In the genomic region with DNA sequence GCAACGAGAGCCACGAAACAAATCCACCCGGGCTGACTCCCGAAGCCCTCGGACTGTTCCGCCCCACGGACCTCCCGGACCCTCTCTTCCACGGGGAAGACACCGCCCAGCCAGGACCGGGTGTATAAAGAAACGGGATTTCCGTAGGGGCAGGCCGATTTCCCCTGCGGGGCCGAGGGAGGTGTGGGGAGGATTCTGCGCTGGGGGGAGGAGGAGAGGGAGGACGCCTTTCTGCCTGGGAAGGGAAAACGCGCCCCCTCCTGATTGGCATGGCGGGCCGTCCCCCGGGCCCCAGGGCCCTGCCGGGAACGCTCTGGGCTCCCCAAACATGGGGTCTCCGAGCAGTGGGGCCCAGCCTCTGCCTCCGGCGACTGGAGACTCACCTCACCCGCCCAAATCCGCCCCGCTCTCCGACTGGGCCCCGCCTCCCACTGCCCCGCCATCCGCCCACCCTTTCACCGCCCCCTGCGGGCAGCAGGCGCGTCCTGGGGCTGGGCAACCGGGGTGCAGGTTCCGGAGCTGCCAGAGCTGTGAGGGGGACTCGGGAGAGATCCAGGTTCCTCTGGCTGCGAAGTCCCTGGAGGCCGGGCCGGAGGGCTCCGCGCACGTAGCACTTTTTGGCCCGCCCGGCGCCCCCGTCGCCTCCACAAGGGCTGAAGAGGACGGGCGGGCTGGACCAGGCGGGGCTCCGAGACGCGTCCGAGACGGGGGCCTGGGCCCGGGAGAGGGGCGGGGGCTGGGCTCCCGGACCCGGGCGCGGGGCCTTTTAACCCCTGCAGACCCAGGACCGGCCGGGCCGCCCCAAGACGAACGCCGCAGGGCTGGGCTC, we compare ENCODE assay signal across 8 cellular contexts. TPM values are rescaled to one million over a fixed set of nuclear protein-coding genes. Genes with fewer than 3 reads are reported as not detected.
DNase-seq lines count a peak whose midpoint lies in the region; ATAC-seq, FAIRE-seq and TF ChIP-seq lines count a peak whose summit lies in the region.

No MANE protein-coding gene starts in this region.

- peak; percentile 18; the same call in 1 of the 3 replicates for TF ChIP-seq CTCF in A549 (IDR thresholded peaks at IDR 0.05)
- no peak; the same call in 1 of the 2 replicates for TF ChIP-seq CTCF in PC-9 (conservative IDR thresholded peaks at IDR 0.05)
- peak in 8 of 9 donors; percentile 18 to 68 (median 44) for TF ChIP-seq CTCF in heart right ventricle (IDR thresholded peaks at IDR 0.05)

- H3K36me3 ChIP-seq in PC-9 (ENCODE audit: low read depth): peaks cover 18% of the 10 kb centered on the region
- peaks cover 0 to 23% (median 4%) of the 10 kb centered on the region in 9 donors for H3K36me3 ChIP-seq in heart right ventricle

- POLR2A ChIA-PET in A549 (lab: Yijun Ruan, JAX) (interaction anchor here (0.6 to 4.4 kb wide), 24 partner anchors 10 to 564 kb away, joined by 3 to 62 read pairs (median 4); a partner anchor contains a TSS), PC-9 (lab: Charles Lee; ENCODE audit: unreplicated experiment) (interaction anchor here (0.6 to 1.1 kb wide), 8 partner anchors 18 to 575 kb away, joined by 3 to 16 read pairs (median 5); a partner anchor contains a TSS)

- CTCF ChIA-PET in A549 (lab: Yijun Ruan, JAX): interaction anchor here (0.6 to 6.8 kb wide), 8 partner anchors 9 to 907 kb away, joined by 3 to 75 read pairs (median 5); a partner anchor contains a TSS
- CTCF ChIA-PET in PC-9 (lab: Charles Lee): interaction anchor here (0.6 kb wide), 2 partner anchors 13 to 33 kb away, joined by 6 to 9 read pairs; no protein-coding TSS in a partner anchor
- CTCF ChIA-PET in activated naive CD4-positive, alpha-beta T cell treated with anti-CD3 and anti-CD28 coated beads, Interleukin-2, amount 10 ng/mL, durations not matched to agents 7 days and 5 days (lab: Charles Lee): interaction anchor here (0.6 to 1.6 kb wide), 4 partner anchors 18 to 78 kb away, joined by 3 to 5 read pairs (median 4); no protein-coding TSS in a partner anchor

- H4K20me1 ChIP-seq in PC-9 (ENCODE audit: insufficient read depth): no peaks in the 10 kb centered on the region; the same call in 1 of the 2 replicates

- H3K27me3 ChIP-seq in PC-9 (ENCODE audit: insufficient read depth, low read depth): no peaks in the 10 kb centered on the region
- H3K27me3 ChIP-seq in heart right ventricle: peaks cover 0 to 3% (median 0%) of the 10 kb centered on the region in 7 donors

- H3K9me2 ChIP-seq in PC-9 (ENCODE audit: insufficient read depth): no peaks in the 10 kb centered on the region

- H3K4me2 ChIP-seq in A549 (peak overlapping the region; percentile 93), PC-9 (peak overlapping the region; percentile 100)

- H3K79me2 ChIP-seq in PC-9 (ENCODE audit: low read depth): peaks cover 7% of the 10 kb centered on the region

- peaks cover 22% of the 10 kb centered on the region for H3K4me1 Mint-ChIP-seq in activated naive CD4-positive, alpha-beta T cell treated with anti-CD3 and anti-CD28 coated beads, Interleukin-2, amount 10 ng/mL, durations not matched to agents 7 days and 5 days

- TF ChIP-seq EP300 in A549 (IDR thresholded peaks at IDR 0.05): no peak

- TF ChIP-seq POLR2A in A549 (IDR thresholded peaks at IDR 0.05; ENCODE audit: low read length): no peak; the same call in 1 of the 2 replicates

- TF ChIP-seq RAD21 in A549 (conservative IDR thresholded peaks at IDR 0.05 in 1 of 2, IDR thresholded peaks at IDR 0.05 in 1 of 2): peak; percentile 10 to 44; a peak in 3 of 5 replicates

- WGBS in A549 (ENCODE audit: missing lambda C conversion rate): 17% methylated on average over 19 of the region's 73 CpGs
- 1% methylated on average over 63 to 73 of the region's 73 CpGs for WGBS in heart right ventricle, 2 donors

- H3K4me1 ChIP-seq in A549 (peaks cover 10% of the 10 kb centered on the region; the same call in 2 of the 3 replicates), PC-9 (replicated peaks; ENCODE audit: insufficient read depth) (peaks cover 7% of the 10 kb centered on the region; the same call in 1 of the 2 replicates), heart right ventricle (peaks cover 14 to 39% (median 22%) of the 10 kb centered on the region in 9 donors)

- BruUV-seq in PC-9 (replicated peaks; lab: Mats Ljungman, UMichigan): TSS peak; percentile 43

- ATAC-seq in A549: peak; percentile 67 to 82
- peak; percentile 46 for ATAC-seq in GM18517 (IDR thresholded peaks at IDR 0.05; ENCODE audit: unreplicated experiment)
- peak; percentile 33 for ATAC-seq in HG03064 (IDR thresholded peaks at IDR 0.05; ENCODE audit: low read depth, unreplicated experiment)
- peak; percentile 56 to 77 (median 66) for ATAC-seq in heart right ventricle

- H3K9me3 ChIP-seq in A549 (peaks cover 13% of the 10 kb centered on the region), PC-9 (ENCODE audit: insufficient read depth, low read depth) (peaks cover 11% of the 10 kb centered on the region), heart right ventricle (peaks cover 0 to 7% (median 0%) of the 10 kb centered on the region in 11 donors)

- DNase-seq in A549 (ENCODE audit: low read depth in 1 of 2, low spot score in 1 of 2) (peak; percentile 57 to 69), PC-9 (peak; percentile 37 to 77), heart right ventricle (peak; percentile 71 to 79), putamen (ENCODE audit: low spot score) (peak; percentile 29), COLO829 (ENCODE audit: low spot score) (no peak)
- DNase-seq in activated naive CD4-positive, alpha-beta T cell treated with anti-CD3 and anti-CD28 coated beads, Interleukin-2, amount 10 ng/mL, durations not matched to agents 7 days and 5 days: peak; percentile 84

- peaks cover 29% of the 10 kb centered on the region; the same call in 1 of the 2 replicates for H3F3A ChIP-seq in PC-9 (ENCODE audit: insufficient read depth, low read depth)

- H3K27ac Mint-ChIP-seq in activated naive CD4-positive, alpha-beta T cell treated with anti-CD3 and anti-CD28 coated beads, Interleukin-2, amount 10 ng/mL, durations not matched to agents 7 days and 5 days: peak overlapping the region; percentile 76

- H3K27me3 Mint-ChIP-seq in activated naive CD4-positive, alpha-beta T cell treated with anti-CD3 and anti-CD28 coated beads, Interleukin-2, amount 10 ng/mL, durations not matched to agents 7 days and 5 days: peaks cover 41% of the 10 kb centered on the region

- peak overlapping the region; percentile 71 for H3K4me3 Mint-ChIP-seq in activated naive CD4-positive, alpha-beta T cell treated with anti-CD3 and anti-CD28 coated beads, Interleukin-2, amount 10 ng/mL, durations not matched to agents 7 days and 5 days

- FAIRE-seq in A549 (lab: Jason Lieb, UNC): no peak

- intact Hi-C loops in PC-9 (cut with micrococcal nuclease; ENCODE audit: unreplicated experiment): loop anchor here (2.0 kb wide), 1 partner anchor 33 kb away; no protein-coding TSS in a partner anchor
- intact Hi-C loops in heart right ventricle (cut with DNase I): loop anchor here in 7 of 10 donors (1.0 to 10.0 kb wide), 6 partner anchors 23 to 78 kb away; no protein-coding TSS in a partner anchor

- H3K4me3 ChIP-seq in A549 (peak overlapping the region; percentile 83), PC-9 (peak overlapping the region; percentile 99), heart right ventricle (peak overlapping the region; percentile 55 to 99 (median 74))

- H2AFZ ChIP-seq in PC-9: peak overlapping the region; percentile 97

- peaks cover 13% of the 10 kb centered on the region for H3K9me3 Mint-ChIP-seq in activated naive CD4-positive, alpha-beta T cell treated with anti-CD3 and anti-CD28 coated beads, Interleukin-2, amount 10 ng/mL, durations not matched to agents 7 days and 5 days

- H3K36me3 Mint-ChIP-seq in activated naive CD4-positive, alpha-beta T cell treated with anti-CD3 and anti-CD28 coated beads, Interleukin-2, amount 10 ng/mL, durations not matched to agents 7 days and 5 days: peaks cover 24% of the 10 kb centered on the region

- H3K27ac ChIP-seq in A549 (peak overlapping the region; percentile 88 to 95), PC-9 (no peak overlapping the region), heart right ventricle (peak overlapping the region; percentile 90 to 100 (median 96))

RNA-seq across cellular contexts. Expression of a gene that starts 0.6 kb away (rescaled TPM):
- polyA plus RNA-seq in A549 (2011; rRNA removed): 4.6 and 7.7 TPM in 2 replicates
- 115 and 196 TPM in 2 replicates for polyA plus RNA-seq in A549 (2012; cell fraction: cytosol; rRNA removed)
- 41.3 and 97.2 TPM in 2 replicates for polyA plus RNA-seq in A549 (2012; cell fraction: nucleus; rRNA removed)
- polyA plus RNA-seq in A549 (2017; fragmentation: RNase III; extraction: RNeasy Plus Mini Kit Qiagen cat#74134 plus additional on column Dnase treatment): 217 to 227 TPM (median 224 TPM) in 3 replicates
- polyA minus RNA-seq in A549 (2011; rRNA and poly(A)+ RNA removed): 5.5 and 18.1 TPM in 2 replicates
- total RNA-seq in PC-9 (2021): 243 and 253 TPM in 2 replicates
- total RNA-seq in heart right ventricle: 100 to 1,000 TPM; 186 to 433 (median 269) TPM
- polyA plus RNA-seq in heart right ventricle: 100 to 1,000 TPM; 261 to 324 TPM

RNA-seq across cellular contexts. Expression of a gene that starts 17.2 kb away (rescaled TPM):
- polyA plus RNA-seq in A549 (2011; rRNA removed): 1.1 and 1.2 TPM in 2 replicates
- 1.3 and 1.8 TPM in 2 replicates for polyA plus RNA-seq in A549 (2012; cell fraction: cytosol; rRNA removed)
- polyA plus RNA-seq in A549 (2012; cell fraction: nucleus; rRNA removed): 4.3 and 4.6 TPM in 2 replicates
- polyA plus RNA-seq in A549 (2017; fragmentation: RNase III; extraction: RNeasy Plus Mini Kit Qiagen cat#74134 plus additional on column Dnase treatment): 1.6 to 2.2 TPM (median 2.0 TPM) in 3 replicates
- 0.54 and 0.91 TPM in 2 replicates for polyA minus RNA-seq in A549 (2011; rRNA and poly(A)+ RNA removed)
- 12.9 and 13.3 TPM in 2 replicates for total RNA-seq in PC-9 (2021)
- total RNA-seq in heart right ventricle: under 1 TPM in 2 of 10 donors, not detected in 8; 0.06 to 0.28 TPM
- polyA plus RNA-seq in heart right ventricle: under 1 TPM in 1 of 2 donors, not detected in 1; 0.03 TPM

RNA-seq across cellular contexts. Expression of a gene that starts 21.1 kb away (rescaled TPM):
- polyA plus RNA-seq in A549 (2011; rRNA removed) (16.3 and 17.4 TPM in 2 replicates), A549 (2017; fragmentation: RNase III; extraction: RNeasy Plus Mini Kit Qiagen cat#74134 plus additional on column Dnase treatment) (128 to 141 TPM (median 129 TPM) in 3 replicates), heart right ventricle (1,000 to 10,000 TPM in 1 of 2 donors, 100 to 1,000 TPM in 1; 881 to 1,465 TPM)
- polyA plus RNA-seq in A549 (2012; cell fraction: cytosol; rRNA removed): 34.8 and 42.6 TPM in 2 replicates
- polyA plus RNA-seq in A549 (2012; cell fraction: nucleus; rRNA removed): 54.0 and 82.0 TPM in 2 replicates
- polyA minus RNA-seq in A549 (2011; rRNA and poly(A)+ RNA removed): 17.8 and 30.8 TPM in 2 replicates
- total RNA-seq in PC-9 (2021) (75.2 and 90.2 TPM in 2 replicates), heart right ventricle (1,000 to 10,000 TPM; 1,074 to 1,437 (median 1,307) TPM)

RNA-seq across cellular contexts. Expression of a gene that starts 27.6 kb away (rescaled TPM):
- polyA plus RNA-seq in A549 (2011; rRNA removed): not detected in 2 replicates
- polyA plus RNA-seq in A549 (2012; cell fraction: cytosol; rRNA removed): not detected in 2 replicates
- polyA plus RNA-seq in A549 (2012; cell fraction: nucleus; rRNA removed): 0.02 TPM in 1 of 2 replicates, not detected in the other
- polyA plus RNA-seq in A549 (2017; fragmentation: RNase III; extraction: RNeasy Plus Mini Kit Qiagen cat#74134 plus additional on column Dnase treatment): not detected in 3 replicates
- polyA minus RNA-seq in A549 (2011; rRNA and poly(A)+ RNA removed): not detected in 2 replicates
- total RNA-seq in PC-9 (2021): 1.2 TPM in 2 replicates
- not detected for total RNA-seq in heart right ventricle
- polyA plus RNA-seq in heart right ventricle: not detected

RNA-seq across cellular contexts. Expression of a gene that starts 34.0 kb away (rescaled TPM):
- 0.09 and 0.18 TPM in 2 replicates for polyA plus RNA-seq in A549 (2011; rRNA removed)
- 0.24 and 0.26 TPM in 2 replicates for polyA plus RNA-seq in A549 (2012; cell fraction: cytosol; rRNA removed)
- 0.45 and 0.46 TPM in 2 replicates for polyA plus RNA-seq in A549 (2012; cell fraction: nucleus; rRNA removed)
- polyA plus RNA-seq in A549 (2017; fragmentation: RNase III; extraction: RNeasy Plus Mini Kit Qiagen cat#74134 plus additional on column Dnase treatment): 0.10 to 0.16 TPM (median 0.14 TPM) in 3 replicates
- 0.34 TPM in 1 of 2 replicates, not detected in the other for polyA minus RNA-seq in A549 (2011; rRNA and poly(A)+ RNA removed)
- 7.7 and 10.6 TPM in 2 replicates for total RNA-seq in PC-9 (2021)
- under 1 TPM in 4 of 10 donors, not detected in 6; 0.09 to 0.23 (median 0.16) TPM for total RNA-seq in heart right ventricle
- under 1 TPM; 0.19 to 0.29 TPM for polyA plus RNA-seq in heart right ventricle

Comparison
In these comparisons a context has a peak if more than half of its experiments do, and no peak if none do; other contexts are left out.
1. RNA of a gene that starts 17.2 kb away (total RNA-seq): 12.9 to 13.3 TPM in PC-9; 0.06 to 0.28 TPM in heart right ventricle; every median in the first group is over 10 times any median in the second.
2. RNA of a gene that starts 21.1 kb away (total RNA-seq): 1,074 to 1,437 TPM in heart right ventricle; 75.2 to 90.2 TPM in PC-9; every median in the first group is over 10 times any median in the second.
3. Peak in every context shown above with its lines, with median percentiles within 50 percentile points of each other: ATAC-seq and H3K4me3 ChIP-seq.